Comparison of ENCODE assay signal across 8 cellular contexts in genomic region chr10:109922976-109923921, GRCh38. TPM values are rescaled to one million over a fixed set of nuclear protein-coding genes. Genes with fewer than 3 reads are reported as not detected.
DNase-seq lines count a peak whose midpoint lies in the region; ATAC-seq and TF ChIP-seq lines count a peak whose summit lies in the region.

Gene XPNPEP1 (minus strand): TSS chr10:109923511. CDS start chr10:109923433, 78 bp downstream.

- H3K79me2 ChIP-seq in OCI-LY1 (ENCODE audit: insufficient read depth, low read length): peaks cover 33% of the 10 kb centered on the region

- H2AFZ ChIP-seq in OCI-LY1 (ENCODE audit: low read length): peak within 1 kb of the TSS; percentile 83; the same call in 1 of the 2 replicates

- H3K9me2 ChIP-seq in OCI-LY1 (ENCODE audit: low read depth, low read length): no peaks in the 10 kb centered on the region

- H3K27me3 ChIP-seq in OCI-LY1 (ENCODE audit: insufficient read depth, low read length): no peaks in the 10 kb centered on the region

- H3K4me3 ChIP-seq in OCI-LY1 (ENCODE audit: low read depth, low read length, poor library complexity, severe bottlenecking) (peak within 1 kb of the TSS; percentile 68), mucosa of descending colon (peak within 1 kb of the TSS; percentile 78)

- intact Hi-C loops in mucosa of descending colon (cut with DNase I, micrococcal nuclease): no loop called here

- H3K9ac ChIP-seq in OCI-LY1 (ENCODE audit: low read length): peak within 1 kb of the TSS; percentile 89

- ATAC-seq in GM19455 (IDR thresholded peaks at IDR 0.05; ENCODE audit: unreplicated experiment) (peak; percentile 94), HG03575 (IDR thresholded peaks at IDR 0.05; ENCODE audit: extremely low read depth, insufficient number of reproducible peaks, low FRiP score, unreplicated experiment) (peak; percentile 61), mucosa of descending colon (peak; percentile 98)

- H3K36me3 ChIP-seq in OCI-LY1 (ENCODE audit: insufficient read depth, low read length): peaks cover 11% of the 10 kb centered on the region
- H3K36me3 ChIP-seq in mucosa of descending colon (ENCODE audit: low read depth): no peaks in the 10 kb centered on the region

- peak within 1 kb of the TSS; percentile 97 for H3K4me2 ChIP-seq in OCI-LY1 (ENCODE audit: low read length)

- TF ChIP-seq CTCF in OCI-LY1 (IDR thresholded peaks at IDR 0.05; ENCODE audit: low read length) (no peak), mucosa of descending colon (IDR thresholded peaks at IDR 0.05) (no peak)

- no peaks in the 10 kb centered on the region for H4K20me1 ChIP-seq in OCI-LY1 (ENCODE audit: insufficient read depth, low read length)

- peak within 1 kb of the TSS; percentile 47 for H3K27ac ChIP-seq in OCI-LY1 (ENCODE audit: low read depth, low read length, poor library complexity, severe bottlenecking)

- H3K9me3 ChIP-seq in OCI-LY1 (ENCODE audit: low read length) (no peaks in the 10 kb centered on the region), mucosa of descending colon (no peaks in the 10 kb centered on the region)

- H3F3A ChIP-seq in OCI-LY1 (ENCODE audit: insufficient read depth, low read length): peaks cover 5% of the 10 kb centered on the region; the same call in 1 of the 2 replicates

- DNase-seq in CMK (ENCODE audit: low read depth) (peak; percentile 35), epidermal melanocyte (ENCODE audit: insufficient read length, low spot score) (peak; percentile 77), mucosa of descending colon (peak; percentile 90 to 94 (median 92))
- DNase-seq in activated CD8-positive, alpha-beta memory T cell treated with anti-CD3 and anti-CD28 coated beads, Interleukin-2, amount 50 U/mL, for 48 hours: peak; percentile 89
- DNase-seq in stimulated activated CD8-positive, alpha-beta memory T cell treated with anti-CD3 and anti-CD28 coated beads, Interleukin-4, amount 100 ng/mL, for 1 hour (ENCODE audit: low read depth in 2 of 2, low spot score in 1 of 2): peak; percentile 49 to 57

- H3K4me1 ChIP-seq in OCI-LY1 (ENCODE audit: insufficient read depth, low read length, severe bottlenecking) (peaks cover 32% of the 10 kb centered on the region), mucosa of descending colon (ENCODE audit: low read depth) (peaks cover 13% of the 10 kb centered on the region)

RNA-seq across cellular contexts. Expression of gene XPNPEP1, which starts in this region (rescaled TPM):
- 10 to 100 TPM; 66.6 to 97.7 (median 87.5) TPM for total RNA-seq in mucosa of descending colon

Comparison
In these comparisons a context has a peak if more than half of its experiments do, and no peak if none do; other contexts are left out.
1. Peak in every context shown above with its lines: DNase-seq, ATAC-seq, H3K4me3 ChIP-seq and H3K27ac ChIP-seq.
2. DNase-seq: peak in every context shown above with its lines; median percentile 92 in mucosa of descending colon; 89 in activated CD8-positive, alpha-beta memory T cell treated with anti-CD3 and anti-CD28 coated beads, Interleukin-2, amount 50 U/mL, for 48 hours; 77 in epidermal melanocyte; 53 in stimulated activated CD8-positive, alpha-beta memory T cell treated with anti-CD3 and anti-CD28 coated beads, Interleukin-4, amount 100 ng/mL, for 1 hour; 35 in CMK.